1 cellular context compared by ENCODE assay signal in the genomic region with DNA sequence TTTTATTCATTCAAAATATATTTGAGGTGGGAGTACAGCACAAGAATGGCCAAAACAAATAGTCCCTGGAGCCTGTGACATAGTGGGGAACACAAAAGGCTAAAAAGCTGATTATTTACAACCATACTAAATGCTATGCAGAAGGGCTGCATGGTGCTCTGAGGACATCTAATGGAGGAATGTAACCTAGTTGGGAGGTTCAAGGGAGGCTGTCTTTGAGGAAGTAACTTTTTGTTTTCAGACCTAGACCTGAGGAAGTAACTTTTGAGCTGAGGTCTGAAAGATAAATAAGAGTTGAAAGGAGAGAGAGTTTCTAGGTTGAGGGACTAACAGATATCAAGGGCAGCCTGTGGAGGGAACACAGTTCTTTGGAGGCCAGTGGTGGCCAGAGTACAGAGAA.
TF ChIP-seq lines count a peak whose summit lies in the region.

No MANE protein-coding gene starts in this region.

TF ChIP-seq in K562, 482 proteins besides CTCF, POLR2A, EP300 and RAD21 (continued from another document and continues in another):
- TF ChIP-seq, protein P1, sequence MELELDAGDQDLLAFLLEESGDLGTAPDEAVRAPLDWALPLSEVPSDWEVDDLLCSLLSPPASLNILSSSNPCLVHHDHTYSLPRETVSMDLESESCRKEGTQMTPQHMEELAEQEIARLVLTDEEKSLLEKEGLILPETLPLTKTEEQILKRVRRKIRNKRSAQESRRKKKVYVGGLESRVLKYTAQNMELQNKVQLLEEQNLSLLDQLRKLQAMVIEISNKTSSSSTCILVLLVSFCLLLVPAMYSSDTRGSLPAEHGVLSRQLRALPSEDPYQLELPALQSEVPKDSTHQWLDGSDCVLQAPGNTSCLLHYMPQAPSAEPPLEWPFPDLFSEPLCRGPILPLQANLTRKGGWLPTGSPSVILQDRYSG (tag; conservative IDR thresholded peaks at IDR 0.05; ENCODE audit: low read depth), result no peak
- TF ChIP-seq ZFX (CRISPR knock-in tag; IDR thresholded peaks at IDR 0.05), result no peak
- no peak for TF ChIP-seq EHMT2 (IDR thresholded peaks at IDR 0.05)
- TF ChIP-seq, protein P2, sequence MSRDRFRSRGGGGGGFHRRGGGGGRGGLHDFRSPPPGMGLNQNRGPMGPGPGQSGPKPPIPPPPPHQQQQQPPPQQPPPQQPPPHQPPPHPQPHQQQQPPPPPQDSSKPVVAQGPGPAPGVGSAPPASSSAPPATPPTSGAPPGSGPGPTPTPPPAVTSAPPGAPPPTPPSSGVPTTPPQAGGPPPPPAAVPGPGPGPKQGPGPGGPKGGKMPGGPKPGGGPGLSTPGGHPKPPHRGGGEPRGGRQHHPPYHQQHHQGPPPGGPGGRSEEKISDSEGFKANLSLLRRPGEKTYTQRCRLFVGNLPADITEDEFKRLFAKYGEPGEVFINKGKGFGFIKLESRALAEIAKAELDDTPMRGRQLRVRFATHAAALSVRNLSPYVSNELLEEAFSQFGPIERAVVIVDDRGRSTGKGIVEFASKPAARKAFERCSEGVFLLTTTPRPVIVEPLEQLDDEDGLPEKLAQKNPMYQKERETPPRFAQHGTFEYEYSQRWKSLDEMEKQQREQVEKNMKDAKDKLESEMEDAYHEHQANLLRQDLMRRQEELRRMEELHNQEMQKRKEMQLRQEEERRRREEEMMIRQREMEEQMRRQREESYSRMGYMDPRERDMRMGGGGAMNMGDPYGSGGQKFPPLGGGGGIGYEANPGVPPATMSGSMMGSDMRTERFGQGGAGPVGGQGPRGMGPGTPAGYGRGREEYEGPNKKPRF (IDR thresholded peaks at IDR 0.05; ENCODE audit: low read depth, low read length), result no peak
- no peak for TF ChIP-seq PCBP1 (IDR thresholded peaks at IDR 0.05; ENCODE audit: low read depth, low read length, poor library complexity, severe bottlenecking)
- TF ChIP-seq SREBF2 (CRISPR knock-in tag; IDR thresholded peaks at IDR 0.05), result no peak
- TF ChIP-seq, protein P3, sequence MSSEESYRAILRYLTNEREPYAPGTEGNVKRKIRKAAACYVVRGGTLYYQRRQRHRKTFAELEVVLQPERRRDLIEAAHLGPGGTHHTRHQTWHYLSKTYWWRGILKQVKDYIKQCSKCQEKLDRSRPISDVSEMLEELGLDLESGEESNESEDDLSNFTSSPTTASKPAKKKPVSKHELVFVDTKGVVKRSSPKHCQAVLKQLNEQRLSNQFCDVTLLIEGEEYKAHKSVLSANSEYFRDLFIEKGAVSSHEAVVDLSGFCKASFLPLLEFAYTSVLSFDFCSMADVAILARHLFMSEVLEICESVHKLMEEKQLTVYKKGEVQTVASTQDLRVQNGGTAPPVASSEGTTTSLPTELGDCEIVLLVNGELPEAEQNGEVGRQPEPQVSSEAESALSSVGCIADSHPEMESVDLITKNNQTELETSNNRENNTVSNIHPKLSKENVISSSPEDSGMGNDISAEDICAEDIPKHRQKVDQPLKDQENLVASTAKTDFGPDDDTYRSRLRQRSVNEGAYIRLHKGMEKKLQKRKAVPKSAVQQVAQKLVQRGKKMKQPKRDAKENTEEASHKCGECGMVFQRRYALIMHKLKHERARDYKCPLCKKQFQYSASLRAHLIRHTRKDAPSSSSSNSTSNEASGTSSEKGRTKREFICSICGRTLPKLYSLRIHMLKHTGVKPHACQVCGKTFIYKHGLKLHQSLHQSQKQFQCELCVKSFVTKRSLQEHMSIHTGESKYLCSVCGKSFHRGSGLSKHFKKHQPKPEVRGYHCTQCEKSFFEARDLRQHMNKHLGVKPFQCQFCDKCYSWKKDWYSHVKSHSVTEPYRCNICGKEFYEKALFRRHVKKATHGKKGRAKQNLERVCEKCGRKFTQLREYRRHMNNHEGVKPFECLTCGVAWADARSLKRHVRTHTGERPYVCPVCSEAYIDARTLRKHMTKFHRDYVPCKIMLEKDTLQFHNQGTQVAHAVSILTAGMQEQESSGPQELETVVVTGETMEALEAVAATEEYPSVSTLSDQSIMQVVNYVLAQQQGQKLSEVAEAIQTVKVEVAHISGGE (CRISPR knock-in tag; IDR thresholded peaks at IDR 0.05), result no peak
- TF ChIP-seq, protein P4, sequence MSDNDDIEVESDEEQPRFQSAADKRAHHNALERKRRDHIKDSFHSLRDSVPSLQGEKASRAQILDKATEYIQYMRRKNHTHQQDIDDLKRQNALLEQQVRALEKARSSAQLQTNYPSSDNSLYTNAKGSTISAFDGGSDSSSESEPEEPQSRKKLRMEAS (CRISPR knock-in tag; IDR thresholded peaks at IDR 0.05), result no peak
- no peak for TF ChIP-seq ETS2 (tag; IDR thresholded peaks at IDR 0.05; ENCODE audit: borderline replicate concordance, poor library complexity, severe bottlenecking)
- TF ChIP-seq NR1H2 (CRISPR knock-in tag; IDR thresholded peaks at IDR 0.05), result no peak
- TF ChIP-seq, protein P5, sequence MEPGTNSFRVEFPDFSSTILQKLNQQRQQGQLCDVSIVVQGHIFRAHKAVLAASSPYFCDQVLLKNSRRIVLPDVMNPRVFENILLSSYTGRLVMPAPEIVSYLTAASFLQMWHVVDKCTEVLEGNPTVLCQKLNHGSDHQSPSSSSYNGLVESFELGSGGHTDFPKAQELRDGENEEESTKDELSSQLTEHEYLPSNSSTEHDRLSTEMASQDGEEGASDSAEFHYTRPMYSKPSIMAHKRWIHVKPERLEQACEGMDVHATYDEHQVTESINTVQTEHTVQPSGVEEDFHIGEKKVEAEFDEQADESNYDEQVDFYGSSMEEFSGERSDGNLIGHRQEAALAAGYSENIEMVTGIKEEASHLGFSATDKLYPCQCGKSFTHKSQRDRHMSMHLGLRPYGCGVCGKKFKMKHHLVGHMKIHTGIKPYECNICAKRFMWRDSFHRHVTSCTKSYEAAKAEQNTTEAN (CRISPR knock-in tag; IDR thresholded peaks at IDR 0.05), result no peak
- TF ChIP-seq RFX5 (IDR thresholded peaks at IDR 0.05; ENCODE audit: low read depth, low read length), result no peak
- TF ChIP-seq PHTF2 (CRISPR knock-in tag; IDR thresholded peaks at IDR 0.05), result no peak
- TF ChIP-seq ZNF778 (CRISPR knock-in tag; IDR thresholded peaks at IDR 0.05), result no peak
- TF ChIP-seq, protein P6, sequence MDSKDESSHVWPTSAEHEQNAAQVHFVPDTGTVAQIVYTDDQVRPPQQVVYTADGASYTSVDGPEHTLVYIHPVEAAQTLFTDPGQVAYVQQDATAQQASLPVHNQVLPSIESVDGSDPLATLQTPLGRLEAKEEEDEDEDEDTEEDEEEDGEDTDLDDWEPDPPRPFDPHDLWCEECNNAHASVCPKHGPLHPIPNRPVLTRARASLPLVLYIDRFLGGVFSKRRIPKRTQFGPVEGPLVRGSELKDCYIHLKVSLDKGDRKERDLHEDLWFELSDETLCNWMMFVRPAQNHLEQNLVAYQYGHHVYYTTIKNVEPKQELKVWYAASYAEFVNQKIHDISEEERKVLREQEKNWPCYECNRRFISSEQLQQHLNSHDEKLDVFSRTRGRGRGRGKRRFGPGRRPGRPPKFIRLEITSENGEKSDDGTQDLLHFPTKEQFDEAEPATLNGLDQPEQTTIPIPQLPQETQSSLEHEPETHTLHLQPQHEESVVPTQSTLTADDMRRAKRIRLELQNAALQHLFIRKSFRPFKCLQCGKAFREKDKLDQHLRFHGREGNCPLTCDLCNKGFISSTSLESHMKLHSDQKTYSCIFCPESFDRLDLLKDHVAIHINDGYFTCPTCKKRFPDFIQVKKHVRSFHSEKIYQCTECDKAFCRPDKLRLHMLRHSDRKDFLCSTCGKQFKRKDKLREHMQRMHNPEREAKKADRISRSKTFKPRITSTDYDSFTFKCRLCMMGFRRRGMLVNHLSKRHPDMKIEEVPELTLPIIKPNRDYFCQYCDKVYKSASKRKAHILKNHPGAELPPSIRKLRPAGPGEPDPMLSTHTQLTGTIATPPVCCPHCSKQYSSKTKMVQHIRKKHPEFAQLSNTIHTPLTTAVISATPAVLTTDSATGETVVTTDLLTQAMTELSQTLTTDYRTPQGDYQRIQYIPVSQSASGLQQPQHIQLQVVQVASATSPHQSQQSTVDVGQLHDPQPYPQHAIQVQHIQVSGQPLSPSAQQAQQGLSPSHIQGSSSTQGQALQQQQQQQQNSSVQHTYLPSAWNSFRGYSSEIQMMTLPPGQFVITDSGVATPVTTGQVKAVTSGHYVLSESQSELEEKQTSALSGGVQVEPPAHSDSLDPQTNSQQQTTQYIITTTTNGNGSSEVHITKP (IDR thresholded peaks at IDR 0.05; ENCODE audit: partially characterized antibody), result no peak
- no peak for TF ChIP-seq KDM5B (IDR thresholded peaks at IDR 0.05; ENCODE audit: insufficient replicate concordance, low read depth, low read length)
- peak; percentile 27 for TF ChIP-seq TEAD4 (IDR thresholded peaks at IDR 0.05; ENCODE audit: low read length)
- no peak for TF ChIP-seq TEAD4 (CRISPR knock-in tag; IDR thresholded peaks at IDR 0.05; ENCODE audit: borderline replicate concordance)
- TF ChIP-seq CBFB (CRISPR knock-in tag; IDR thresholded peaks at IDR 0.05), result no peak
- TF ChIP-seq, protein P7, sequence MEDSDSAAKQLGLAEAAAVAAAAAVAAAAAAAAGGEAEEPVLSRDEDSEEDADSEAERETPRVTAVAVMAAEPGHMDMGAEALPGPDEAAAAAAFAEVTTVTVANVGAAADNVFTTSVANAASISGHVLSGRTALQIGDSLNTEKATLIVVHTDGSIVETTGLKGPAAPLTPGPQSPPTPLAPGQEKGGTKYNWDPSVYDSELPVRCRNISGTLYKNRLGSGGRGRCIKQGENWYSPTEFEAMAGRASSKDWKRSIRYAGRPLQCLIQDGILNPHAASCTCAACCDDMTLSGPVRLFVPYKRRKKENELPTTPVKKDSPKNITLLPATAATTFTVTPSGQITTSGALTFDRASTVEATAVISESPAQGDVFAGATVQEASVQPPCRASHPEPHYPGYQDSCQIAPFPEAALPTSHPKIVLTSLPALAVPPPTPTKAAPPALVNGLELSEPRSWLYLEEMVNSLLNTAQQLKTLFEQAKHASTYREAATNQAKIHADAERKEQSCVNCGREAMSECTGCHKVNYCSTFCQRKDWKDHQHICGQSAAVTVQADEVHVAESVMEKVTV (CRISPR knock-in tag; IDR thresholded peaks at IDR 0.05), result peak; percentile 98
- no peak for TF ChIP-seq RBM39 (optimal IDR thresholded peaks at IDR 0.05; ENCODE audit: low read depth, low read length)
- TF ChIP-seq, protein P8, sequence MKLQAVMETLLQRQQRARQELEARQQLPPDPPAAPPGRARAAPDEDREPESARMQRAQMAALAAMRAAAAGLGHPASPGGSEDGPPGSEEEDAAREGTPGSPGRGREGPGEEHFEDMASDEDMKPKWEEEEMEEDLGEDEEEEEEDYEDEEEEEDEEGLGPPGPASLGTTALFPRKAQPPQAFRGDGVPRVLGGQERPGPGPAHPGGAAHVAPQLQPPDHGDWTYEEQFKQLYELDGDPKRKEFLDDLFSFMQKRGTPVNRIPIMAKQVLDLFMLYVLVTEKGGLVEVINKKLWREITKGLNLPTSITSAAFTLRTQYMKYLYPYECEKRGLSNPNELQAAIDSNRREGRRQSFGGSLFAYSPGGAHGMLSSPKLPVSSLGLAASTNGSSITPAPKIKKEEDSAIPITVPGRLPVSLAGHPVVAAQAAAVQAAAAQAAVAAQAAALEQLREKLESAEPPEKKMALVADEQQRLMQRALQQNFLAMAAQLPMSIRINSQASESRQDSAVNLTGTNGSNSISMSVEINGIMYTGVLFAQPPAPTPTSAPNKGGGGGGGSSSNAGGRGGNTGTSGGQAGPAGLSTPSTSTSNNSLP (IDR thresholded peaks at IDR 0.05; ENCODE audit: borderline replicate concordance, low read depth, low read length), result no peak
- TF ChIP-seq, protein P9, sequence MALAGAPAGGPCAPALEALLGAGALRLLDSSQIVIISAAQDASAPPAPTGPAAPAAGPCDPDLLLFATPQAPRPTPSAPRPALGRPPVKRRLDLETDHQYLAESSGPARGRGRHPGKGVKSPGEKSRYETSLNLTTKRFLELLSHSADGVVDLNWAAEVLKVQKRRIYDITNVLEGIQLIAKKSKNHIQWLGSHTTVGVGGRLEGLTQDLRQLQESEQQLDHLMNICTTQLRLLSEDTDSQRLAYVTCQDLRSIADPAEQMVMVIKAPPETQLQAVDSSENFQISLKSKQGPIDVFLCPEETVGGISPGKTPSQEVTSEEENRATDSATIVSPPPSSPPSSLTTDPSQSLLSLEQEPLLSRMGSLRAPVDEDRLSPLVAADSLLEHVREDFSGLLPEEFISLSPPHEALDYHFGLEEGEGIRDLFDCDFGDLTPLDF (CRISPR knock-in tag; IDR thresholded peaks at IDR 0.05), result no peak
- TF ChIP-seq FIP1L1 (IDR thresholded peaks at IDR 0.05; ENCODE audit: low read depth, low read length, poor library complexity, severe bottlenecking), result no peak
- no peak for TF ChIP-seq HMGN3 (IDR thresholded peaks at IDR 0.05; ENCODE audit: borderline replicate concordance, extremely low read depth, insufficient read length, low read depth, low read length)
- TF ChIP-seq CBX5 (IDR thresholded peaks at IDR 0.05; ENCODE audit: borderline replicate concordance, low read depth), result no peak
- TF ChIP-seq RBM14 (IDR thresholded peaks at IDR 0.05; ENCODE audit: borderline replicate concordance, insufficient read depth, low read depth, low read length), result no peak
- no peak for TF ChIP-seq FOXA1 (IDR thresholded peaks at IDR 0.05; ENCODE audit: borderline replicate concordance)
- no peak for TF ChIP-seq HEY1 (CRISPR knock-in tag; IDR thresholded peaks at IDR 0.05; ENCODE audit: borderline replicate concordance)
